Comparison of ENCODE assay signal across 10 cellular contexts in the genomic region with DNA sequence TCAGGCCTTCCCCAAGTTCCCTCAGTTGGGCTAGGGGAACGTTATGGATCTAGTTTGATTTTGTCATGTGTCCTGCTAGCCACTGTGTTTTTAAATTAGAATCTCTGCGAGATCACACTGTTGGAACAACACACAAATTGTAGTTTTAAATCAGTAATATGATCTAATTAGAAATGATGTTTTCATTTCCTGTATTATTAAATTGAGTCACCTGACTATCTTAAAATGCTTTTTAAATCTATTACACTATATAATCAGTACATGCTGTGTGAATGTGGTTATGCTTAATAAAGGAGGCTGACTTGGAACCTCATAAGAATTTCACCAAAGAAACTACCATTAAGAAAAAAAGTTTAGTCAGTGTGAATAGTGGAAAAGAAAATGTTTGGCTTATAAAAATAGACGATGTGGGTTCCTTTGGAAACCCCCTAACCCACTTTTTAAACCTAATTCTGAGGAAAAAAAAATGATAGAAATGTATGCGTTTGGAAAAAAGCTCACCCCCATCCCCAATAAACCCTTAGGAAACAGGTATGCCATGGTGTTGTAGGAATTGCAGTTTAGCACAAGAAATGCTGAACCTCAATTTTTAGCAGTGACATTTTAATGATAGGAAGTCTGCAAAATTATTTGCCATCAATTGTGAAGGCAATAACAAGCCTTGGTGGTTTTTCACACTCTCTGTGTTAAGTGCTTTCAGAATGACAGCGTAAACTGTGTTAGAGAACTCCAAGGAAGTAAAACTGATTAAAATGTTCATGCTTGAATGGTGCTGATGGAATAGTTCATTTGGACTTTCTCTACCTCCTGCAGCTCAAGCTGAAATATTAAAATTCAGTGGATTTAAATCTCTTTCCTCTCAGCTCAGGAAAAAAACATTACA.
A peak's percentile ranks its signal among the peaks of the same experiment; 100 is the strongest.
DNase-seq lines count a peak whose midpoint lies in the region; ATAC-seq, FAIRE-seq and TF ChIP-seq lines count a peak whose summit lies in the region.
"Had no signal": no experiment of that assay in that cellular context is flagged by ENCODE, and none has a peak within 500 bp of the region (broad histone marks: within the 10 kb centered on the region; RNA-seq: fewer than 3 reads in every experiment).

No MANE protein-coding gene starts in this region.

- POLR2A ChIA-PET in HEK293 (lab: Yijun Ruan, JAX), result no interaction called here

- CTCF ChIA-PET in HEK293 (lab: Yijun Ruan, JAX), result no interaction called here

- FAIRE-seq in urothelium cell line (lab: Jason Lieb, UNC), result no peak

- no peak overlapping the region for H3K27ac ChIP-seq in HEK293 (ENCODE audit: extremely low read depth, low read depth, low read length)
- H3K27ac ChIP-seq: psoas muscle had no signal

- peaks cover 76% of the 10 kb centered on the region for H3K4me1 Mint-ChIP-seq in activated T-cell treated with anti-CD3 and anti-CD28 coated beads, Interleukin-2, amount 50 U/mL, for 24 hours (ENCODE audit: low read depth)
- peaks cover 28 to 68% of the 10 kb centered on the region in 2 donors for H3K4me1 Mint-ChIP-seq in stimulated activated naive B cell treated with anti-CD40 and anti-IgM and Interleukin-4, amounts not matched to agents 10 μg/mL and 1 μg/mL and 100 μg/mL, for 72 hours

- ATAC-seq in HG03469 (IDR thresholded peaks at IDR 0.05; ENCODE audit: unreplicated experiment) (peak; percentile 85), HG02973 (IDR thresholded peaks at IDR 0.05; ENCODE audit: unreplicated experiment) (no peak)
- peak; percentile 80 to 94 for ATAC-seq in stimulated activated naive B cell treated with anti-CD40 and anti-IgM and Interleukin-4, amounts not matched to agents 10 μg/mL and 1 μg/mL and 100 μg/mL, for 72 hours (replicated peaks)
- ATAC-seq: psoas muscle had no signal

- peaks cover 12% of the 10 kb centered on the region for H3K36me3 Mint-ChIP-seq in activated T-cell treated with anti-CD3 and anti-CD28 coated beads, Interleukin-2, amount 50 U/mL, for 24 hours (ENCODE audit: low read depth)
- peaks cover 33 to 49% of the 10 kb centered on the region in 2 donors for H3K36me3 Mint-ChIP-seq in stimulated activated naive B cell treated with anti-CD40 and anti-IgM and Interleukin-4, amounts not matched to agents 10 μg/mL and 1 μg/mL and 100 μg/mL, for 72 hours

- H3K9me3 Mint-ChIP-seq in activated T-cell treated with anti-CD3 and anti-CD28 coated beads, Interleukin-2, amount 50 U/mL, for 24 hours, result no peaks in the 10 kb centered on the region
- H3K9me3 Mint-ChIP-seq in stimulated activated naive B cell treated with anti-CD40 and anti-IgM and Interleukin-4, amounts not matched to agents 10 μg/mL and 1 μg/mL and 100 μg/mL, for 72 hours, result no peaks in the 10 kb centered on the region

- H3K4me3 ChIP-seq in HEK293 (ENCODE audit: low read depth, low read length), result no peak overlapping the region
- H3K4me3 ChIP-seq: psoas muscle had no signal

- H3K4me1 ChIP-seq in HEK293 (ENCODE audit: control insufficient read depth, insufficient read depth, low read length), result no peaks in the 10 kb centered on the region
- H3K4me1 ChIP-seq: psoas muscle had no signal

- H3K27me3 Mint-ChIP-seq in activated T-cell treated with anti-CD3 and anti-CD28 coated beads, Interleukin-2, amount 50 U/mL, for 24 hours, result no peaks in the 10 kb centered on the region
- H3K27me3 Mint-ChIP-seq in stimulated activated naive B cell treated with anti-CD40 and anti-IgM and Interleukin-4, amounts not matched to agents 10 μg/mL and 1 μg/mL and 100 μg/mL, for 72 hours, result no peaks in the 10 kb centered on the region

- no peak for DNase-seq in activated T-cell treated with anti-CD3 and anti-CD28 coated beads, Interleukin-2, amount 50 U/mL, for 24 hours
- DNase-seq in activated T-cell treated with anti-CD3 and anti-CD28 coated beads for 4 hours (no peak), urothelium cell line (ENCODE audit: low spot score) (no peak), LoVo (ENCODE audit: low spot score) (no peak)
- DNase-seq in stimulated activated naive B cell treated with anti-CD40 and anti-IgM and Interleukin-4, amounts not matched to agents 10 μg/mL and 1 μg/mL and 100 μg/mL, for 72 hours, result no peak
- DNase-seq: NCI-H524, psoas muscle had no signal

- peak overlapping the region; percentile 79 for H3K27ac Mint-ChIP-seq in activated T-cell treated with anti-CD3 and anti-CD28 coated beads, Interleukin-2, amount 50 U/mL, for 24 hours
- H3K27ac Mint-ChIP-seq in stimulated activated naive B cell treated with anti-CD40 and anti-IgM and Interleukin-4, amounts not matched to agents 10 μg/mL and 1 μg/mL and 100 μg/mL, for 72 hours, result peak overlapping the region; percentile 47

- H3K9me3 ChIP-seq in HEK293 (ENCODE audit: control insufficient read depth, insufficient read depth, low read depth, low read length), result no peaks in the 10 kb centered on the region
- H3K9me3 ChIP-seq: psoas muscle had no signal

- H3K4me3 Mint-ChIP-seq in activated T-cell treated with anti-CD3 and anti-CD28 coated beads, Interleukin-2, amount 50 U/mL, for 24 hours, result peak overlapping the region; percentile 54
- H3K4me3 Mint-ChIP-seq in stimulated activated naive B cell treated with anti-CD40 and anti-IgM and Interleukin-4, amounts not matched to agents 10 μg/mL and 1 μg/mL and 100 μg/mL, for 72 hours, result peak overlapping the region; percentile 36 to 60

- peaks cover 0 to 14% of the 10 kb centered on the region in 2 experiments; a peak in 1 of 3 replicates for H3K36me3 ChIP-seq in HEK293 (ENCODE audit: control insufficient read depth in 2 of 2, insufficient read depth in 1 of 2, low read length in 2 of 2)

- TF ChIP-seq CTCF in HEK293 (tag by site-specific recombination; IDR thresholded peaks at IDR 0.05), result no peak

TF ChIP-seq in HEK293, 187 proteins besides CTCF, POLR2A, EP300 and RAD21:
- TF ChIP-seq, protein P1, sequence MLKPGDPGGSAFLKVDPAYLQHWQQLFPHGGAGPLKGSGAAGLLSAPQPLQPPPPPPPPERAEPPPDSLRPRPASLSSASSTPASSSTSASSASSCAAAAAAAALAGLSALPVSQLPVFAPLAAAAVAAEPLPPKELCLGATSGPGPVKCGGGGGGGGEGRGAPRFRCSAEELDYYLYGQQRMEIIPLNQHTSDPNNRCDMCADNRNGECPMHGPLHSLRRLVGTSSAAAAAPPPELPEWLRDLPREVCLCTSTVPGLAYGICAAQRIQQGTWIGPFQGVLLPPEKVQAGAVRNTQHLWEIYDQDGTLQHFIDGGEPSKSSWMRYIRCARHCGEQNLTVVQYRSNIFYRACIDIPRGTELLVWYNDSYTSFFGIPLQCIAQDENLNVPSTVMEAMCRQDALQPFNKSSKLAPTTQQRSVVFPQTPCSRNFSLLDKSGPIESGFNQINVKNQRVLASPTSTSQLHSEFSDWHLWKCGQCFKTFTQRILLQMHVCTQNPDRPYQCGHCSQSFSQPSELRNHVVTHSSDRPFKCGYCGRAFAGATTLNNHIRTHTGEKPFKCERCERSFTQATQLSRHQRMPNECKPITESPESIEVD (tag by site-specific recombination; IDR thresholded peaks at IDR 0.05), result peak; percentile 85
- no peak for TF ChIP-seq ZNF776 (tag by site-specific recombination; IDR thresholded peaks at IDR 0.05; ENCODE audit: borderline replicate concordance)
